ENCODE assay signal across 12 cellular contexts in genomic region chr3:30098656-30099454, GRCh38.
DNase-seq lines count a peak whose midpoint lies in the region; ATAC-seq, FAIRE-seq and TF ChIP-seq lines count a peak whose summit lies in the region.
"Had no signal": no experiment of that assay in that cellular context is flagged by ENCODE, and none has a peak within 500 bp of the region (broad histone marks: within the 10 kb centered on the region; RNA-seq: fewer than 3 reads in every experiment).

No MANE protein-coding gene starts in this region.

- TF ChIP-seq EP300 in tibial nerve (IDR thresholded peaks at IDR 0.05) = no peak

- no peaks in the 10 kb centered on the region for H3K79me2 ChIP-seq in endothelial cell of umbilical vein (ENCODE audit: control insufficient read depth, insufficient read depth, low read length)

- no peak overlapping the region for H3K4ac ChIP-seq in neuronal stem cell (ENCODE audit: low read length)

- H3K4me1 ChIP-seq in endothelial cell of umbilical vein (ENCODE audit: control insufficient read depth, extremely low read depth, insufficient read depth, low read length) = no peaks in the 10 kb centered on the region
- H3K4me1 ChIP-seq in neuronal stem cell (ENCODE audit: control insufficient read depth in 2 of 2, insufficient read depth in 1 of 2, low read depth in 1 of 2, low read length in 2 of 2) = peaks cover 2 to 15% of the 10 kb centered on the region in 2 donors
- H3K4me1 ChIP-seq in tibial nerve = no peaks in the 10 kb centered on the region

- H2AFZ ChIP-seq in endothelial cell of umbilical vein (ENCODE audit: low read depth, low read length) (no peak overlapping the region), neuronal stem cell (ENCODE audit: low read length) (no peak overlapping the region)

- TF ChIP-seq POLR2A in endothelial cell of umbilical vein (IDR thresholded peaks at IDR 0.05; ENCODE audit: low read depth, low read length) (no peak), tibial nerve (IDR thresholded peaks at IDR 0.05) (no peak)

- H3K23ac ChIP-seq in neuronal stem cell (ENCODE audit: low read depth, low read length, poor library complexity) = no peak overlapping the region

- intact Hi-C loops in endothelial cell of umbilical vein (cut with micrococcal nuclease) = no loop called here

- no peaks in the 10 kb centered on the region for H4K20me1 ChIP-seq in endothelial cell of umbilical vein (replicated peaks; ENCODE audit: control insufficient read depth, extremely low read depth, insufficient read depth, low read length)

- H3K9me1 ChIP-seq in endothelial cell of umbilical vein (replicated peaks; ENCODE audit: control insufficient read depth, extremely low read depth, insufficient read depth, low read length) = no peaks in the 10 kb centered on the region

- H3K18ac ChIP-seq in neuronal stem cell (ENCODE audit: low read length) = no peak overlapping the region

- no peak overlapping the region for H4K8ac ChIP-seq in neuronal stem cell (ENCODE audit: low read depth, low read length)

- H3K4me2 ChIP-seq in endothelial cell of umbilical vein (ENCODE audit: insufficient read depth, low read length) (no peak overlapping the region), neuronal stem cell (ENCODE audit: insufficient read depth, low read length, poor library complexity, severe bottlenecking) (no peak overlapping the region)

- POLR2A ChIA-PET in endothelial cell of umbilical vein (lab: Charles Lee) = no interaction called here

- H3K9ac ChIP-seq in endothelial cell of umbilical vein (replicated peaks; ENCODE audit: extremely low read depth, insufficient read depth, low read length) (no peak overlapping the region), neuronal stem cell (ENCODE audit: low read depth, low read length, poor library complexity) (no peak overlapping the region)

- no peak for ATAC-seq in HG03135 (IDR thresholded peaks at IDR 0.05; ENCODE audit: unreplicated experiment)
- ATAC-seq: GM12878 had no signal

- dilution Hi-C loops in endothelial cell of umbilical vein (cut with MboI; ENCODE audit: extremely low pct_ligation_motif_present, low sequenced_read_pairs) = no loop called here

- H4K91ac ChIP-seq in neuronal stem cell (ENCODE audit: low read depth, low read length, poor library complexity) = no peak overlapping the region

- H3K14ac ChIP-seq in neuronal stem cell (ENCODE audit: low read length) = no peak overlapping the region

- no peak overlapping the region for H2BK12ac ChIP-seq in neuronal stem cell (ENCODE audit: low read length)

- no peaks in the 10 kb centered on the region for H3K79me1 ChIP-seq in neuronal stem cell (ENCODE audit: low read depth, low read length)

- no peak overlapping the region for H2BK5ac ChIP-seq in neuronal stem cell (ENCODE audit: low read length)

- no peak overlapping the region for H2AK5ac ChIP-seq in neuronal stem cell (ENCODE audit: low read depth, low read length)

- no peak for TF ChIP-seq CTCF in D721Med (IDR thresholded peaks at IDR 0.05; ENCODE audit: insufficient read depth, missing control alignments)
- no peak for TF ChIP-seq CTCF in endothelial cell of umbilical vein (IDR thresholded peaks at IDR 0.05; ENCODE audit: extremely low read depth in 1 of 2, insufficient read depth in 1 of 2, low read depth in 1 of 2, low read length in 2 of 2)
- no peak for TF ChIP-seq CTCF in tibial nerve (IDR thresholded peaks at IDR 0.05)

- no CpG with 5 or more reads among the region's 2 CpGs for WGBS in neuronal stem cell (ENCODE audit: extremely low coverage in 2 of 2, insufficient read length in 2 of 2, insufficient replicate concordance in 1 of 2), 2 donors
- WGBS in tibial nerve, 2 donors = 45 to 60% methylated on average over 2 of the region's 2 CpGs

- H3K36me3 ChIP-seq in endothelial cell of umbilical vein (ENCODE audit: control insufficient read depth in 2 of 2, extremely low read depth in 1 of 2, insufficient read depth in 2 of 2, low read length in 2 of 2) (no peaks in the 10 kb centered on the region), neuronal stem cell (replicated peaks in 1 of 2; ENCODE audit: control insufficient read depth in 2 of 2, insufficient read depth in 2 of 2, low read length in 2 of 2) (no peaks in the 10 kb centered on the region), tibial nerve (no peaks in the 10 kb centered on the region)

- H3K9me3 ChIP-seq in endothelial cell of umbilical vein (replicated peaks; ENCODE audit: control insufficient read depth, insufficient read depth, low read length) = no peaks in the 10 kb centered on the region
- H3K9me3 ChIP-seq in neuronal stem cell (replicated peaks in 1 of 2; ENCODE audit: control insufficient read depth in 2 of 2, insufficient read depth in 1 of 2, low read depth in 1 of 2, low read length in 2 of 2) = peaks cover 0 to 4% of the 10 kb centered on the region in 2 donors
- H3K9me3 ChIP-seq in tibial nerve = peaks cover 0 to 7% (median 0%) of the 10 kb centered on the region in 4 donors

- DNase-seq in D721Med (ENCODE audit: insufficient read length, low spot score) (no peak), M059J (ENCODE audit: low read depth) (peak; percentile 37), endothelial cell of umbilical vein (ENCODE audit: low read depth, low spot score) (peak; percentile 14), neuronal stem cell (ENCODE audit: low spot score) (peak; percentile 3), epidermal melanocyte (ENCODE audit: insufficient read length, low spot score) (no peak), H4 (ENCODE audit: low spot score) (no peak), tibial nerve (ENCODE audit: low spot score in 2 of 2) (no peak)
- DNase-seq: activated CD4-positive, alpha-beta T cell treated with anti-CD3 and anti-CD28 coated beads, Interleukin-2, amount 10 ng/mL, durations not matched to agents 7 days and 5 days; NCI-H1048; NCI-H526 treated with DMSO at 0.1 percent for 48 hours had no signal

- H2BK15ac ChIP-seq in neuronal stem cell (ENCODE audit: low read length) = no peak overlapping the region

- no peak overlapping the region for H2BK120ac ChIP-seq in neuronal stem cell (ENCODE audit: low read depth, low read length)

- no peak overlapping the region for H3K27ac ChIP-seq in endothelial cell of umbilical vein (ENCODE audit: insufficient read depth, low read depth, low read length)
- H3K27ac ChIP-seq in neuronal stem cell (replicated peaks; ENCODE audit: low read length) = no peak overlapping the region
- H3K27ac ChIP-seq in tibial nerve = no peak overlapping the region

- H3K4me3 ChIP-seq in endothelial cell of umbilical vein (replicated peaks in 1 of 3; ENCODE audit: insufficient read depth in 1 of 3, low read depth in 1 of 3, low read length in 3 of 3) = no peak overlapping the region
- no peak overlapping the region for H3K4me3 ChIP-seq in neuronal stem cell (ENCODE audit: low read length in 2 of 2)
- no peak overlapping the region for H3K4me3 ChIP-seq in tibial nerve
- H3K4me3 ChIP-seq: GM12878 had no signal

- no peaks in the 10 kb centered on the region for H3K27me3 ChIP-seq in endothelial cell of umbilical vein (ENCODE audit: control insufficient read depth in 2 of 2, insufficient read depth in 2 of 2, low read length in 2 of 2)
- no peaks in the 10 kb centered on the region for H3K27me3 ChIP-seq in neuronal stem cell (ENCODE audit: control insufficient read depth in 3 of 3, insufficient read depth in 3 of 3, low read depth in 1 of 3, low read length in 3 of 3)
- H3K27me3 ChIP-seq in tibial nerve = no peaks in the 10 kb centered on the region

- CTCF ChIA-PET in endothelial cell of umbilical vein (lab: Charles Lee) = interaction anchor here (1.2 kb wide), 1 partner anchor 9 kb away, joined by 3 read pairs; no protein-coding TSS in a partner anchor

- peak; percentile 41 for FAIRE-seq in D721Med (lab: Jason Lieb, UNC)
- no peak for FAIRE-seq in endothelial cell of umbilical vein (lab: Jason Lieb, UNC)
- FAIRE-seq: GM12878 had no signal

- no TSS peak for BruUV-seq in endothelial cell of umbilical vein (replicated peaks; lab: Mats Ljungman, UMichigan)

TF ChIP-seq in endothelial cell of umbilical vein, 7 proteins besides CTCF, POLR2A, EP300 and RAD21:
- TF ChIP-seq, protein P1, sequence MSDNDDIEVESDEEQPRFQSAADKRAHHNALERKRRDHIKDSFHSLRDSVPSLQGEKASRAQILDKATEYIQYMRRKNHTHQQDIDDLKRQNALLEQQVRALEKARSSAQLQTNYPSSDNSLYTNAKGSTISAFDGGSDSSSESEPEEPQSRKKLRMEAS (IDR thresholded peaks at IDR 0.05; ENCODE audit: insufficient read depth, insufficient read length) = no peak
- no peak for TF ChIP-seq MYC (IDR thresholded peaks at IDR 0.05; ENCODE audit: low read depth, low read length)
- no peak for TF ChIP-seq JUN (IDR thresholded peaks at IDR 0.05; ENCODE audit: borderline replicate concordance, insufficient read depth, insufficient read length, low read depth)
- TF ChIP-seq POLR2AphosphoS5 (IDR thresholded peaks at IDR 0.05; ENCODE audit: insufficient read depth, low read depth, low read length) = no peak
- TF ChIP-seq GATA2 (IDR thresholded peaks at IDR 0.05; ENCODE audit: insufficient read depth, insufficient read length, low read depth, low read length) = no peak
- no peak for TF ChIP-seq EZH2 (IDR thresholded peaks at IDR 0.05; ENCODE audit: borderline replicate concordance, low read depth, low read length, severe bottlenecking)
- TF ChIP-seq FOS (IDR thresholded peaks at IDR 0.05; ENCODE audit: borderline replicate concordance, insufficient read depth, low read length) = no peak
TF ChIP-seq in endothelial cell of umbilical vein: peak in this region for 0.

Comparison
In these comparisons a context has a peak if more than half of its experiments do, and no peak if none do; other contexts are left out.
1. DNase-seq: peak in M059J (single experiment), endothelial cell of umbilical vein (single experiment) and neuronal stem cell (single experiment); none in D721Med (single experiment), epidermal melanocyte (single experiment), H4 (single experiment) and tibial nerve (0 of 2).